9 cellular contexts compared by ENCODE assay signal in genomic region chr1:11981378-11982009, GRCh38. TPM values are rescaled to one million over a fixed set of nuclear protein-coding genes. Genes with fewer than 3 reads are reported as not detected.
DNase-seq lines count a peak whose midpoint lies in the region; ATAC-seq and TF ChIP-seq lines count a peak whose summit lies in the region.
"Had no signal": no experiment of that assay in that cellular context is flagged by ENCODE, and none has a peak within 500 bp of the region (broad histone marks: within the 10 kb centered on the region; RNA-seq: fewer than 3 reads in every experiment).

No MANE protein-coding gene starts in this region.

- H3K4me1 ChIP-seq in heart left ventricle (peaks cover 0 to 82% (median 54%) of the 10 kb centered on the region in 12 donors), iPS-18a (ENCODE audit: control insufficient read depth, low read depth, low read length) (peaks cover 7% of the 10 kb centered on the region), thoracic aorta (ENCODE audit: control insufficient read depth in 1 of 2, low read depth in 2 of 2) (peaks cover 11 to 25% of the 10 kb centered on the region in 2 donors)

- no peaks in the 10 kb centered on the region for H3K9me3 ChIP-seq in heart left ventricle
- no peaks in the 10 kb centered on the region for H3K9me3 ChIP-seq in iPS-18a (ENCODE audit: control insufficient read depth, low read depth, low read length)
- H3K9me3 ChIP-seq in thoracic aorta, result no peaks in the 10 kb centered on the region

- H3K36me3 ChIP-seq in heart left ventricle (peaks cover 2 to 48% (median 45%) of the 10 kb centered on the region in 9 donors), iPS-18a (ENCODE audit: control insufficient read depth, low read depth, low read length) (peaks cover 39% of the 10 kb centered on the region), thoracic aorta (peaks cover 23% of the 10 kb centered on the region)

- ATAC-seq in heart left ventricle (no peak), thoracic aorta (ENCODE audit: insufficient number of reproducible peaks, low FRiP score, low read depth) (no peak), GM18520 (IDR thresholded peaks at IDR 0.05; ENCODE audit: unreplicated experiment) (no peak), GM21447 (IDR thresholded peaks at IDR 0.05; ENCODE audit: unreplicated experiment) (no peak), HG02884 (IDR thresholded peaks at IDR 0.05; ENCODE audit: unreplicated experiment) (no peak)

- H3K27ac ChIP-seq in heart left ventricle (peak overlapping the region; percentile 91 to 99 (median 98)), iPS-18a (ENCODE audit: low read length) (no peak overlapping the region), thoracic aorta (peak overlapping the region in 1 of 2 donors; percentile 91)

- H3K36me3 Mint-ChIP-seq in activated T-helper 1 cell treated with anti-CD3 and anti-CD28 coated beads, Interleukin-12 subunit alpha, Interleukin-12 subunit beta, Interleukin-2, Interleukin-4 antibody, amounts not matched to agents 30 ng/mL and 10 ng/mL and 1 ng/mL, durations not matched to agents 14 hours and 24 hours and 36 hours (ENCODE audit: low read depth), result peaks cover 32% of the 10 kb centered on the region

- TF ChIP-seq POLR2A in heart left ventricle (IDR thresholded peaks at IDR 0.05), result no peak

- peak overlapping the region in 11 of 12 donors; percentile 76 to 97 (median 89) for H3K4me3 ChIP-seq in heart left ventricle
- peak overlapping the region; percentile 99 for H3K4me3 ChIP-seq in iPS-18a (ENCODE audit: low read length)
- peak overlapping the region; percentile 98 for H3K4me3 ChIP-seq in thoracic aorta

- intact Hi-C loops in heart left ventricle (cut with DNase I) (loop anchor here in 6 of 10 donors (2.0 to 5.0 kb wide), 4 partner anchors 36 to 74 kb away; partner anchors contain the start of genes KIAA2013 (in 1 of the 6) and MIIP (in 1 of the 6)), cardiac septum (cut with DNase I) (loop anchor here (5.0 kb wide), 1 partner anchor 74 kb away; no protein-coding TSS in a partner anchor)
- intact Hi-C loops in activated T-helper 1 cell treated with anti-CD3 and anti-CD28 coated beads, Interleukin-12 subunit alpha, Interleukin-12 subunit beta, Interleukin-2, Interleukin-4 antibody, amounts not matched to agents 30 ng/mL and 10 ng/mL and 1 ng/mL, durations not matched to agents 14 hours and 24 hours and 36 hours (cut with micrococcal nuclease), result no loop called here

- no peaks in the 10 kb centered on the region for H3K27me3 Mint-ChIP-seq in activated T-helper 1 cell treated with anti-CD3 and anti-CD28 coated beads, Interleukin-12 subunit alpha, Interleukin-12 subunit beta, Interleukin-2, Interleukin-4 antibody, amounts not matched to agents 30 ng/mL and 10 ng/mL and 1 ng/mL, durations not matched to agents 14 hours and 24 hours and 36 hours (ENCODE audit: insufficient read depth)

- peak overlapping the region; percentile 93 for H3K9ac ChIP-seq in iPS-18a (ENCODE audit: low read length)

- H3K27ac Mint-ChIP-seq in activated T-helper 1 cell treated with anti-CD3 and anti-CD28 coated beads, Interleukin-12 subunit alpha, Interleukin-12 subunit beta, Interleukin-2, Interleukin-4 antibody, amounts not matched to agents 30 ng/mL and 10 ng/mL and 1 ng/mL, durations not matched to agents 14 hours and 24 hours and 36 hours, result peak overlapping the region; percentile 98

- WGBS in heart left ventricle, 4 donors, result 65 to 80% (median 80%) methylated on average over 13 of the region's 13 CpGs

- DNase-seq in heart left ventricle (no peak), cardiac septum (ENCODE audit: low spot score) (no peak), thoracic aorta (ENCODE audit: low spot score) (no peak)
- no peak for DNase-seq in activated T-helper 1 cell treated with anti-CD3 and anti-CD28 coated beads, Interleukin-12 subunit alpha, Interleukin-12 subunit beta, Interleukin-2, Interleukin-4 antibody, amounts not matched to agents 30 ng/mL and 10 ng/mL and 1 ng/mL, durations not matched to agents 14 hours and 24 hours and 36 hours (ENCODE audit: low spot score)
- DNase-seq: NCI-H1436 treated with DMSO at 0.1 percent for 48 hours had no signal

- H3K4me3 Mint-ChIP-seq in activated T-helper 1 cell treated with anti-CD3 and anti-CD28 coated beads, Interleukin-12 subunit alpha, Interleukin-12 subunit beta, Interleukin-2, Interleukin-4 antibody, amounts not matched to agents 30 ng/mL and 10 ng/mL and 1 ng/mL, durations not matched to agents 14 hours and 24 hours and 36 hours, result peak overlapping the region; percentile 98

- no peaks in the 10 kb centered on the region for H3K9me3 Mint-ChIP-seq in activated T-helper 1 cell treated with anti-CD3 and anti-CD28 coated beads, Interleukin-12 subunit alpha, Interleukin-12 subunit beta, Interleukin-2, Interleukin-4 antibody, amounts not matched to agents 30 ng/mL and 10 ng/mL and 1 ng/mL, durations not matched to agents 14 hours and 24 hours and 36 hours

- H3K4me1 Mint-ChIP-seq in activated T-helper 1 cell treated with anti-CD3 and anti-CD28 coated beads, Interleukin-12 subunit alpha, Interleukin-12 subunit beta, Interleukin-2, Interleukin-4 antibody, amounts not matched to agents 30 ng/mL and 10 ng/mL and 1 ng/mL, durations not matched to agents 14 hours and 24 hours and 36 hours (ENCODE audit: low read depth), result peaks cover 38% of the 10 kb centered on the region

- TF ChIP-seq CTCF in heart left ventricle (IDR thresholded peaks at IDR 0.05) (no peak), thoracic aorta (IDR thresholded peaks at IDR 0.05) (no peak)

- H3K27me3 ChIP-seq in heart left ventricle (no peaks in the 10 kb centered on the region), iPS-18a (ENCODE audit: control insufficient read depth, insufficient read depth, low read length) (no peaks in the 10 kb centered on the region), thoracic aorta (replicated peaks; ENCODE audit: insufficient read depth) (no peaks in the 10 kb centered on the region)

RNA-seq across cellular contexts. Expression of gene MFN2, which starts 1.2 kb away (rescaled TPM):
- total RNA-seq in heart left ventricle (100 to 1,000 TPM; 398 to 900 (median 632) TPM), cardiac septum (619 TPM), thoracic aorta (10 to 100 TPM; 48.7 to 50.1 TPM)
- polyA plus RNA-seq in heart left ventricle, result 100 to 1,000 TPM; 263 to 374 TPM
- total RNA-seq in activated T-helper 1 cell treated with anti-CD3 and anti-CD28 coated beads, Interleukin-12 subunit alpha, Interleukin-12 subunit beta, Interleukin-2, Interleukin-4 antibody, amounts not matched to agents 30 ng/mL and 10 ng/mL and 1 ng/mL, durations not matched to agents 14 hours and 24 hours and 36 hours, result 88.1 and 95.4 TPM in 2 replicates

RNA-seq across cellular contexts. Expression of gene MIIP, which starts 37.8 kb away (rescaled TPM):
- 10 to 100 TPM; 11.3 to 53.5 (median 17.4) TPM for total RNA-seq in heart left ventricle
- polyA plus RNA-seq in heart left ventricle, result 10 to 100 TPM; 20.3 to 33.6 TPM
- total RNA-seq in cardiac septum, result 18.7 TPM
- 74.9 and 75.3 TPM in 2 replicates for total RNA-seq in activated T-helper 1 cell treated with anti-CD3 and anti-CD28 coated beads, Interleukin-12 subunit alpha, Interleukin-12 subunit beta, Interleukin-2, Interleukin-4 antibody, amounts not matched to agents 30 ng/mL and 10 ng/mL and 1 ng/mL, durations not matched to agents 14 hours and 24 hours and 36 hours
- 10 to 100 TPM; 33.7 to 53.1 TPM for total RNA-seq in thoracic aorta

RNA-seq across cellular contexts. Expression of gene PLOD1, which starts 47.0 kb away (rescaled TPM):
- total RNA-seq in heart left ventricle (100 to 1,000 TPM in 1 of 9 donors, 10 to 100 TPM in 8; 37.5 to 104 (median 50.1) TPM), cardiac septum (52.6 TPM), thoracic aorta (100 to 1,000 TPM in 1 of 2 donors, 10 to 100 TPM in 1; 71.3 to 123 TPM)
- 100 to 1,000 TPM in 1 of 2 donors, 10 to 100 TPM in 1; 38.3 to 108 TPM for polyA plus RNA-seq in heart left ventricle
- 32.3 and 37.8 TPM in 2 replicates for total RNA-seq in activated T-helper 1 cell treated with anti-CD3 and anti-CD28 coated beads, Interleukin-12 subunit alpha, Interleukin-12 subunit beta, Interleukin-2, Interleukin-4 antibody, amounts not matched to agents 30 ng/mL and 10 ng/mL and 1 ng/mL, durations not matched to agents 14 hours and 24 hours and 36 hours

RNA-seq across cellular contexts. Expression of gene KIAA2013, which starts 55.3 kb away (rescaled TPM):
- total RNA-seq in heart left ventricle (100 to 1,000 TPM in 1 of 9 donors, 10 to 100 TPM in 8; 37.1 to 106 (median 41.3) TPM), cardiac septum (42.6 TPM), thoracic aorta (100 to 1,000 TPM in 1 of 2 donors, 10 to 100 TPM in 1; 86.1 to 110 TPM)
- 10 to 100 TPM; 29.3 to 57.4 TPM for polyA plus RNA-seq in heart left ventricle
- total RNA-seq in activated T-helper 1 cell treated with anti-CD3 and anti-CD28 coated beads, Interleukin-12 subunit alpha, Interleukin-12 subunit beta, Interleukin-2, Interleukin-4 antibody, amounts not matched to agents 30 ng/mL and 10 ng/mL and 1 ng/mL, durations not matched to agents 14 hours and 24 hours and 36 hours, result 38.2 and 39.1 TPM in 2 replicates
